Comparison of ENCODE assay signal across 8 cellular contexts in genomic region chr14:69460093-69460701, GRCh38. TPM values are rescaled to one million over a fixed set of nuclear protein-coding genes. Genes with fewer than 3 reads are reported as not detected.
DNase-seq lines count a peak whose midpoint lies in the region; ATAC-seq lines count a peak whose summit lies in the region.

No MANE protein-coding gene starts in this region.

- ATAC-seq in left cardiac atrium = peak; percentile 83 to 92
- peak; percentile 90 for ATAC-seq in sciatic nerve
- ATAC-seq in HG02571 (IDR thresholded peaks at IDR 0.05; ENCODE audit: unreplicated experiment) = no peak

- DNase-seq in NCI-H1436 (lab: John Stamatoyannopoulos, UW) (peak; percentile 70), NCI-H1436 treated with DMSO at 0.1 percent for 48 hours (lab: John Stamatoyannopoulos, UW) (no peak), NCI-H1092 treated with DMSO at 0.1 percent for 48 hours (lab: John Stamatoyannopoulos, UW) (peak; percentile 67), SKM-1 treated with dmso at 0.1 percent for 144 hours (lab: John Stamatoyannopoulos, UW; ENCODE audit: unreplicated experiment) (peak; percentile 23), amniotic epithelial cell (ENCODE audit: low read depth) (peak; percentile 88), left cardiac atrium (peak; percentile 68), sciatic nerve (ENCODE audit: low spot score) (no peak)

- intact Hi-C loops in left cardiac atrium (cut with DNase I) (loop anchor here in 1 of 2 donors (5.0 kb wide), 2 partner anchors 218 to 333 kb away; no protein-coding TSS in a partner anchor), sciatic nerve (cut with DNase I) (loop anchor here (10.0 kb wide), 1 partner anchor 215 kb away; no protein-coding TSS in a partner anchor)

RNA-seq across cellular contexts. Expression of gene PLEKHD1, which starts 24.3 kb away (rescaled TPM):
- total RNA-seq in left cardiac atrium (under 1 TPM; 0.15 to 0.24 TPM), sciatic nerve (not detected)

Comparison
In these comparisons a context has a peak if more than half of its experiments do, and no peak if none do; other contexts are left out.
1. DNase-seq: peak in NCI-H1436 (single experiment), NCI-H1092 treated with DMSO at 0.1 percent for 48 hours (single experiment), SKM-1 treated with dmso at 0.1 percent for 144 hours (single experiment), amniotic epithelial cell (single experiment) and left cardiac atrium (single experiment); none in NCI-H1436 treated with DMSO at 0.1 percent for 48 hours (single experiment) and sciatic nerve (single experiment).